ENCODE assay signal across 1 cellular context in the genomic region with DNA sequence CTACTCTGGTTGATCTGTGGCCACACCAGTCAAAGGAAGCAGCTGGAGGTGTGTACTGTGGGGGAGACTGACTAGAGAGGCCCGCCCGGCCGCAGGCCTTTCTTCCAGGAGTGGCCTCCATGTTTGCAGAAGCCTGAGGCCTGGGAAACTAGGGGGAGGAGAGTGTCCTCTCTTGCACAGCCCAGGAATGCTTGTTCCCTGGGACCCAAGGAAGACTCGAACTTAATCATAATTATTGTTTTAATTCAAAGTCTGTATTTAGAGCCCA.
TF ChIP-seq lines count a peak whose summit lies in the region.

No MANE protein-coding gene starts in this region.

TF ChIP-seq in HepG2, 621 proteins besides CTCF, POLR2A, EP300 and RAD21:
- TF ChIP-seq CBX5 (CRISPR knock-in tag; IDR thresholded peaks at IDR 0.05; ENCODE audit: borderline replicate concordance) = no peak
- no peak for TF ChIP-seq ZNF773 (CRISPR knock-in tag; IDR thresholded peaks at IDR 0.05; ENCODE audit: borderline replicate concordance)
- TF ChIP-seq DNMT1 (CRISPR knock-in tag; IDR thresholded peaks at IDR 0.05) = no peak
- TF ChIP-seq HMG20B (CRISPR knock-in tag; conservative IDR thresholded peaks at IDR 0.05) = no peak
- no peak for TF ChIP-seq ZEB1 (IDR thresholded peaks at IDR 0.05; ENCODE audit: insufficient replicate concordance, low read depth)
- TF ChIP-seq ZNF136 (CRISPR knock-in tag; IDR thresholded peaks at IDR 0.05; ENCODE audit: low read depth) = no peak
- no peak for TF ChIP-seq ZFAT (CRISPR knock-in tag; conservative IDR thresholded peaks at IDR 0.05)
- no peak for TF ChIP-seq ZNF883 (CRISPR knock-in tag; IDR thresholded peaks at IDR 0.05; ENCODE audit: not compliant biosample characterization)
- no peak for TF ChIP-seq SRY (CRISPR knock-in tag; IDR thresholded peaks at IDR 0.05)
